9 cellular contexts compared by ENCODE assay signal in genomic region chr15:72155021-72155621, GRCh38. TPM values are rescaled to one million over a fixed set of nuclear protein-coding genes. Genes with fewer than 3 reads are reported as not detected.
DNase-seq lines count a peak whose midpoint lies in the region; FAIRE-seq and TF ChIP-seq lines count a peak whose summit lies in the region.
"Had no signal": no experiment of that assay in that cellular context is flagged by ENCODE, and none has a peak within 500 bp of the region (broad histone marks: within the 10 kb centered on the region; RNA-seq: fewer than 3 reads in every experiment).

No MANE protein-coding gene starts in this region.

- DNase-seq in NCI-H1436 (lab: John Stamatoyannopoulos, UW) (peak; percentile 15), NCI-H1436 treated with DMSO at 0.1 percent for 48 hours (lab: John Stamatoyannopoulos, UW) (no peak), RCC 7860 (ENCODE audit: low spot score) (peak; percentile 79), epithelial cell of proximal tubule (ENCODE audit: low read depth) (peak; percentile 88), nephron progenitor cell (no peak), activated gamma-delta T cell treated with Interleukin-2 at 50 U/mL for 16 hours (no peak), mesenteric fat pad (ENCODE audit: low spot score) (no peak)
- DNase-seq in effector CD8-positive, alpha-beta T cell (lab: John Stamatoyannopoulos, UW), result no peak

- no peaks in the 10 kb centered on the region for H3K36me3 Mint-ChIP-seq in nephron progenitor cell (ENCODE audit: low read depth)

- peak overlapping the region; percentile 71 for H3K27ac Mint-ChIP-seq in nephron progenitor cell
- H3K27ac Mint-ChIP-seq: T-helper 1 cell treated with Interleukin-12 subunit alpha and Interleukin-12 subunit beta and Interleukin-4 antibody, amounts not matched to agents 30 μg/mL and 1 μg/mL, for 36 hours had no signal

- peaks cover 11% of the 10 kb centered on the region for H3K27me3 Mint-ChIP-seq in nephron progenitor cell (ENCODE audit: low read depth, poor library complexity)

- H3K4me1 Mint-ChIP-seq in nephron progenitor cell, result peaks cover 20% of the 10 kb centered on the region

- H3K4me3 Mint-ChIP-seq in nephron progenitor cell, result peak overlapping the region; percentile 56

- peak; percentile 68 for FAIRE-seq in RCC 7860 (lab: Jason Lieb, UNC)

- no peak for TF ChIP-seq CTCF in epithelial cell of proximal tubule (conservative IDR thresholded peaks at IDR 0.05; ENCODE audit: low read depth, low read length)
- no peak for TF ChIP-seq CTCF in nephron progenitor cell (IDR thresholded peaks at IDR 0.05)

- no peaks in the 10 kb centered on the region for H3K9me3 Mint-ChIP-seq in nephron progenitor cell
- H3K9me3 Mint-ChIP-seq: T-helper 1 cell treated with Interleukin-12 subunit alpha and Interleukin-12 subunit beta and Interleukin-4 antibody, amounts not matched to agents 30 μg/mL and 1 μg/mL, for 36 hours had no signal

- peak overlapping the region; percentile 67 for H3K4me3 ChIP-seq in epithelial cell of proximal tubule (ENCODE audit: low read depth, low read length)

RNA-seq across cellular contexts. Expression of gene SENP8, which starts 36.9 kb away (rescaled TPM):
- 1.2 and 1.6 TPM in 2 replicates for total RNA-seq in epithelial cell of proximal tubule
- 1.5 TPM for total RNA-seq in mesenteric fat pad

RNA-seq across cellular contexts. Expression of gene MYO9A, which starts 37.2 kb away (rescaled TPM):
- total RNA-seq in epithelial cell of proximal tubule (8.8 and 18.1 TPM in 2 replicates), mesenteric fat pad (47.1 TPM)

RNA-seq across cellular contexts. Expression of gene GRAMD2A, which starts 42.5 kb away (rescaled TPM):
- total RNA-seq in epithelial cell of proximal tubule, result 1.8 and 5.0 TPM in 2 replicates
- not detected for total RNA-seq in mesenteric fat pad

Comparison
In these comparisons a context has a peak if more than half of its experiments do, and no peak if none do; other contexts are left out.
1. DNase-seq: peak in NCI-H1436 (single experiment), RCC 7860 (single experiment) and epithelial cell of proximal tubule (single experiment); none in NCI-H1436 treated with DMSO at 0.1 percent for 48 hours (single experiment), nephron progenitor cell (single experiment), activated gamma-delta T cell treated with Interleukin-2 at 50 U/mL for 16 hours (single experiment), mesenteric fat pad (single experiment) and effector CD8-positive, alpha-beta T cell (single experiment).